Comparison of ENCODE assay signal across 8 cellular contexts in the genomic region with DNA sequence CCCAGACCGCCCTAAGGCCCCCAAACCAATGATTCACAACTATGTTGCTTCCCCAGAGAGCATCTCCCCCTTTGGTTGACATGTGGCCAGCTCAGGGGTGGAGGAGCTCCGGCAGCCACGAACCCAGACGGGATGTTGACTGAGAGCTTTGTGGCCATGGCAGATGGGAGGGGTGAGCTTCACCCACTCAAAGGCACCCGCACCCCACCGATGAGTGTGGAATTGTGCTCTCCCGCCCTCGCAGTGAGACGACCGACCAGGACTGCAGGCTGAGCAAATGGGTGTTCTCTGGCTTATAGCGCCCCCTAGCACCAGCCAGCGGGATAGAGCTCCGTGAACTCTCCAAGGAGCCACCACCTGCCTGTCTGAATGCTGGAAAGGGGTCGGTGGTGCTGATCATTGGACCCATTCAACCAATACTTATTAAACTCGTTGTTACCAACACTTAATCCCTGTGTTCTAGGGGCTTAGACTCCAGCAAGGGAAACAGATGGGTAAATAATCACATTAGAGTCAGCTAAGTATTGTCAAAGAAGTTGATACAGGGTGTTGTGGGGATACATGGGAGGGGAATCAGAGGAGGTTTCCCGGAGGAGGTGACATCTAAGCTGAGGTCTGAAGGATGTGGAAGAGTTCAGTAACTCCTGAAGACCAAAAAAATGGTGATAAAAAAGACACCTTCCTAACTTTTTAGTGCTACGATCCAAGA. TPM values are rescaled to one million over a fixed set of nuclear protein-coding genes. Genes with fewer than 3 reads are reported as not detected.
A peak's percentile ranks its signal among the peaks of the same experiment; 100 is the strongest.
DNase-seq lines count a peak whose midpoint lies in the region; ATAC-seq and TF ChIP-seq lines count a peak whose summit lies in the region.

No MANE protein-coding gene starts in this region.

- 13 to 17% methylated on average over 17 of the region's 17 CpGs for WGBS in lung, 2 donors

- peak; percentile 90 for TF ChIP-seq CTCF in GM06990 (IDR thresholded peaks at IDR 0.05; ENCODE audit: insufficient read depth, low read length, poor library complexity, severe bottlenecking)
- peak; percentile 63 for TF ChIP-seq CTCF in lung (IDR thresholded peaks at IDR 0.05; ENCODE audit: control extremely low read depth, extremely low read depth)

- H3K4me3 ChIP-seq in GM06990 (replicated peaks; ENCODE audit: low read depth, low read length), result no peak overlapping the region
- H3K4me3 ChIP-seq in lung, result no peak overlapping the region

- H3K27me3 ChIP-seq in GM06990 (replicated peaks; ENCODE audit: control insufficient read depth, insufficient read depth, low read length) (no peaks in the 10 kb centered on the region; the same call in none of the 2 replicates), lung (ENCODE audit: control insufficient read depth, insufficient read depth) (no peaks in the 10 kb centered on the region)

- H3K27ac ChIP-seq in lung (ENCODE audit: low read depth in 1 of 2, low read length in 1 of 2), result no peak overlapping the region

- no peaks in the 10 kb centered on the region for H3K9me3 ChIP-seq in lung (ENCODE audit: control insufficient read depth in 2 of 2, insufficient read depth in 1 of 2, low read length in 1 of 2)

- ATAC-seq in lung (ENCODE audit: insufficient read depth, low FRiP score) (peak; percentile 58), HG03025 (IDR thresholded peaks at IDR 0.05; ENCODE audit: low FRiP score, unreplicated experiment) (no peak)

- H3K4me1 ChIP-seq in lung (ENCODE audit: control insufficient read depth in 2 of 2, insufficient read depth in 2 of 2, low read length in 2 of 2), result peaks cover 0 to 13% of the 10 kb centered on the region in 2 donors

- DNase-seq in GM06990 (ENCODE audit: extremely low read depth, insufficient read length), result peak; percentile 17
- peak; percentile 22 for DNase-seq in NCI-H146 (lab: John Stamatoyannopoulos, UW)
- peak; percentile 24 to 38 for DNase-seq in activated CD4-positive, alpha-beta T cell treated with anti-CD3 and anti-CD28 coated beads, Interleukin-2, amount 50 U/mL, for 24 hours (ENCODE audit: low read depth in 1 of 2, low spot score in 1 of 2)
- peak; percentile 49 for DNase-seq in dermis blood vessel endothelial cell
- DNase-seq in lung (ENCODE audit: low spot score), result peak; percentile 57
- DNase-seq in stimulated activated CD8-positive, alpha-beta memory T cell treated with anti-CD3 and anti-CD28 coated beads, Interleukin-15, amount 100 ng/mL, for 24 hours (ENCODE audit: low read depth), result peak; percentile 37
- DNase-seq in SK-N-DZ (ENCODE audit: low spot score), result no peak

- H3K36me3 ChIP-seq in GM06990 (ENCODE audit: control insufficient read depth, insufficient read depth, low read length), result no peaks in the 10 kb centered on the region
- H3K36me3 ChIP-seq in lung (ENCODE audit: control insufficient read depth in 2 of 2, insufficient read depth in 2 of 2, low read length in 2 of 2), result no peaks in the 10 kb centered on the region

RNA-seq across cellular contexts. Expression of a gene that starts 4.5 kb away (rescaled TPM):
- 197 and 203 TPM in 2 replicates for total RNA-seq in dermis blood vessel endothelial cell
- 100 to 1,000 TPM; 251 to 547 TPM for total RNA-seq in lung
- polyA plus RNA-seq in lung, result 100 to 1,000 TPM; 129 to 227 TPM
- not detected in 2 replicates for polyA plus RNA-seq in SK-N-DZ (2014; cell fraction: cytosol; rRNA removed)
- 0.09 TPM in 1 of 2 replicates, not detected in the other for polyA plus RNA-seq in SK-N-DZ (2014; cell fraction: nucleus; rRNA removed)
